In genomic region chr10:6610647-6611046, GRCh38 we compare ENCODE assay signal across 28 cellular contexts. TPM values are rescaled to one million over a fixed set of nuclear protein-coding genes. Genes with fewer than 3 reads are reported as not detected.
DNase-seq lines count a peak whose midpoint lies in the region; ATAC-seq, FAIRE-seq and TF ChIP-seq lines count a peak whose summit lies in the region.
"Had no signal": no experiment of that assay in that cellular context is flagged by ENCODE, and none has a peak within 500 bp of the region (broad histone marks: within the 10 kb centered on the region; RNA-seq: fewer than 3 reads in every experiment).

No MANE protein-coding gene starts in this region.

- POLR2A ChIA-PET in T-cell (lab: Charles Lee): interaction anchor here in 1 of 2 donors (0.5 to 0.6 kb wide), 2 partner anchors 8 to 452 kb away, joined by 3 read pairs; no protein-coding TSS in a partner anchor

- no peak for TF ChIP-seq POLR2A in H54 (IDR thresholded peaks at IDR 0.05; ENCODE audit: low read depth, low read length)

- no peaks in the 10 kb centered on the region for H3K27me3 ChIP-seq in effector memory CD4-positive, alpha-beta T cell (replicated peaks; ENCODE audit: control insufficient read depth, insufficient read depth, low read length, poor library complexity, severe bottlenecking)
- H3K27me3 ChIP-seq: pancreas, right lobe of liver had no signal

- peaks cover 11% of the 10 kb centered on the region for H3K4me1 ChIP-seq in effector memory CD4-positive, alpha-beta T cell (ENCODE audit: control insufficient read depth, insufficient read depth, low read length, poor library complexity, severe bottlenecking)
- H3K4me1 ChIP-seq: pancreas, right lobe of liver had no signal

- intact Hi-C loops in natural killer cell (cut with micrococcal nuclease): no loop called here

- H3K36me3 Mint-ChIP-seq in activated T-cell treated with anti-CD3 and anti-CD28 coated beads, Interleukin-2, amount 50 U/mL, for 24 hours (ENCODE audit: low read depth): peaks cover 44% of the 10 kb centered on the region
- peaks cover 41% of the 10 kb centered on the region for H3K36me3 Mint-ChIP-seq in activated T-cell treated with anti-CD3 and anti-CD28 coated beads, Interleukin-2, amount 50 U/mL, for 4 hours (ENCODE audit: insufficient read depth)
- H3K36me3 Mint-ChIP-seq in T-cell (peaks cover 55% of the 10 kb centered on the region), natural killer cell (peaks cover 6% of the 10 kb centered on the region)
- H3K36me3 Mint-ChIP-seq in activated naive CD8-positive, alpha-beta T cell treated with anti-CD3 and anti-CD28 coated beads for 36 hours: peaks cover 71% of the 10 kb centered on the region
- H3K36me3 Mint-ChIP-seq: IgD-negative memory B cell had no signal

- H3K4me3 Mint-ChIP-seq in activated T-cell treated with anti-CD3 and anti-CD28 coated beads, Interleukin-2, amount 50 U/mL, for 24 hours: no peak overlapping the region
- no peak overlapping the region for H3K4me3 Mint-ChIP-seq in activated T-cell treated with anti-CD3 and anti-CD28 coated beads, Interleukin-2, amount 50 U/mL, for 4 hours
- no peak overlapping the region for H3K4me3 Mint-ChIP-seq in T-cell
- no peak overlapping the region for H3K4me3 Mint-ChIP-seq in activated naive CD8-positive, alpha-beta T cell treated with anti-CD3 and anti-CD28 coated beads for 36 hours
- H3K4me3 Mint-ChIP-seq in natural killer cell: peak overlapping the region; percentile 25
- H3K4me3 Mint-ChIP-seq: IgD-negative memory B cell, naive B cell had no signal

- H3K27ac ChIP-seq in effector memory CD4-positive, alpha-beta T cell (ENCODE audit: insufficient read depth, low read length, poor library complexity, severe bottlenecking): no peak overlapping the region
- H3K27ac ChIP-seq: dorsolateral prefrontal cortex, pancreas, right lobe of liver, thoracic aorta had no signal

- H3K4me3 ChIP-seq in effector memory CD4-positive, alpha-beta T cell (ENCODE audit: insufficient read depth, low read depth, low read length, poor library complexity, severe bottlenecking): no peak overlapping the region
- H3K4me3 ChIP-seq: dorsolateral prefrontal cortex, pancreas, right lobe of liver, thoracic aorta had no signal

- H3K27me3 Mint-ChIP-seq in activated T-cell treated with anti-CD3 and anti-CD28 coated beads, Interleukin-2, amount 50 U/mL, for 24 hours: no peaks in the 10 kb centered on the region
- no peaks in the 10 kb centered on the region for H3K27me3 Mint-ChIP-seq in activated T-cell treated with anti-CD3 and anti-CD28 coated beads, Interleukin-2, amount 50 U/mL, for 4 hours (ENCODE audit: low read depth)
- H3K27me3 Mint-ChIP-seq in T-cell (no peaks in the 10 kb centered on the region), natural killer cell (ENCODE audit: low read depth in 2 of 2) (no peaks in the 10 kb centered on the region)
- no peaks in the 10 kb centered on the region for H3K27me3 Mint-ChIP-seq in activated naive CD8-positive, alpha-beta T cell treated with anti-CD3 and anti-CD28 coated beads for 36 hours

- FAIRE-seq in H54 (lab: Jason Lieb, UNC): no peak
- FAIRE-seq: frontal cortex, G401.6, pancreas had no signal

- peak overlapping the region; percentile 24 for H3K27ac Mint-ChIP-seq in activated T-cell treated with anti-CD3 and anti-CD28 coated beads, Interleukin-2, amount 50 U/mL, for 24 hours
- peak overlapping the region; percentile 59 to 86 for H3K27ac Mint-ChIP-seq in T-cell
- H3K27ac Mint-ChIP-seq in activated naive CD8-positive, alpha-beta T cell treated with anti-CD3 and anti-CD28 coated beads for 36 hours: peak overlapping the region; percentile 26
- peak overlapping the region; percentile 4 to 45 for H3K27ac Mint-ChIP-seq in natural killer cell
- H3K27ac Mint-ChIP-seq: IgD-negative memory B cell had no signal

- CTCF ChIA-PET in T-cell (lab: Charles Lee): interaction anchor here (0.7 to 1.2 kb wide), 2 partner anchors 123 to 146 kb away, joined by 3 read pairs; no protein-coding TSS in a partner anchor

- peaks cover 15% of the 10 kb centered on the region for H3K9me3 Mint-ChIP-seq in activated T-cell treated with anti-CD3 and anti-CD28 coated beads, Interleukin-2, amount 50 U/mL, for 24 hours
- H3K9me3 Mint-ChIP-seq in activated T-cell treated with anti-CD3 and anti-CD28 coated beads, Interleukin-2, amount 50 U/mL, for 4 hours: peaks cover 19% of the 10 kb centered on the region
- H3K9me3 Mint-ChIP-seq in T-cell (peaks cover 9 to 21% (median 11%) of the 10 kb centered on the region in 3 donors), natural killer cell (peaks cover 3 to 4% of the 10 kb centered on the region in 2 donors)
- H3K9me3 Mint-ChIP-seq in activated naive CD8-positive, alpha-beta T cell treated with anti-CD3 and anti-CD28 coated beads for 36 hours: peaks cover 41% of the 10 kb centered on the region

- no peak for TF ChIP-seq CTCF in natural killer cell (IDR thresholded peaks at IDR 0.05)

- H3K9me3 ChIP-seq in effector memory CD4-positive, alpha-beta T cell (ENCODE audit: control insufficient read depth, low read length): no peaks in the 10 kb centered on the region
- H3K9me3 ChIP-seq: pancreas, right lobe of liver, thoracic aorta had no signal

- no peak for ATAC-seq in activated T-cell treated with anti-CD3 and anti-CD28 coated beads, Interleukin-2, amount 50 U/mL, for 4 hours
- ATAC-seq in T-cell (replicated peaks in 1 of 4) (peak in 1 of 4 experiments; percentile 33), natural killer cell (peak in 2 of 3 donors; percentile 39 to 43)
- ATAC-seq: right lobe of liver, Right ventricle myocardium inferior had no signal

- peaks cover 84% of the 10 kb centered on the region for H3K4me1 Mint-ChIP-seq in activated T-cell treated with anti-CD3 and anti-CD28 coated beads, Interleukin-2, amount 50 U/mL, for 24 hours (ENCODE audit: low read depth)
- H3K4me1 Mint-ChIP-seq in activated T-cell treated with anti-CD3 and anti-CD28 coated beads, Interleukin-2, amount 50 U/mL, for 4 hours (ENCODE audit: low read depth): peaks cover 74% of the 10 kb centered on the region
- peaks cover 48 to 66% (median 58%) of the 10 kb centered on the region in 3 donors for H3K4me1 Mint-ChIP-seq in T-cell
- peaks cover 64% of the 10 kb centered on the region for H3K4me1 Mint-ChIP-seq in activated naive CD8-positive, alpha-beta T cell treated with anti-CD3 and anti-CD28 coated beads for 36 hours
- H3K4me1 Mint-ChIP-seq in natural killer cell: peaks cover 38% of the 10 kb centered on the region in 2 donors

- DNase-seq in activated T-cell treated with anti-CD3 and anti-CD28 coated beads, Interleukin-2, amount 50 U/mL, for 24 hours: no peak
- DNase-seq in activated T-cell treated with anti-CD3 and anti-CD28 coated beads, Interleukin-2, amount 50 U/mL, for 4 hours: no peak
- no peak for DNase-seq in T-cell
- DNase-seq in activated naive CD8-positive, alpha-beta T cell treated with anti-CD3 and anti-CD28 coated beads for 36 hours: no peak
- no peak for DNase-seq in natural killer cell
- no peak for DNase-seq in NCI-H2081 treated with DMSO at 0.1 percent for 48 hours (lab: John Stamatoyannopoulos, UW)
- DNase-seq in H54 (ENCODE audit: insufficient read length, low spot score): no peak
- DNase-seq in effector memory CD4-positive, alpha-beta T cell: no peak
- DNase-seq: activated CD4-positive, alpha-beta T cell treated with anti-CD3 and anti-CD28 coated beads, Interleukin-2, amount 50 U/mL, for 48 hours; anterior cingulate cortex; C1 segment of cervical spinal cord; caudate nucleus; DMS153; dorsolateral prefrontal cortex; erythroblast; mesenchymal stem cell; naive B cell; NCI-H1694; NCI-H748 treated with DMSO at 0.1 percent for 48 hours; pancreas; right lobe of liver; stimulated activated CD4-positive, alpha-beta T cell treated with anti-CD3 and anti-CD28 coated beads, Interleukin-15, amount 100 ng/mL, for 24 hours had no signal

- H3K36me3 ChIP-seq in effector memory CD4-positive, alpha-beta T cell (ENCODE audit: control insufficient read depth, insufficient read depth, low read length): peaks cover 14% of the 10 kb centered on the region
- H3K36me3 ChIP-seq: pancreas, right lobe of liver, thoracic aorta had no signal

RNA-seq across cellular contexts. Expression of gene PRKCQ, which starts 30.6 kb away (rescaled TPM):
- 10 to 100 TPM; 21.4 to 26.2 (median 22.3) TPM for total RNA-seq in activated T-cell treated with anti-CD3 and anti-CD28 coated beads, Interleukin-2, amount 50 U/mL, for 4 hours
- total RNA-seq in T-cell (10 to 100 TPM; 60.3 to 67.4 (median 61.6) TPM), natural killer cell (10 to 100 TPM; 46.5 to 69.5 (median 61.3) TPM)
- total RNA-seq in activated naive CD8-positive, alpha-beta T cell treated with anti-CD3 and anti-CD28 coated beads for 36 hours: 10 to 100 TPM; 44.9 to 45.9 TPM
- total RNA-seq: A673 had no signal

Comparison
In these comparisons a context has a peak if more than half of its experiments do, and no peak if none do; other contexts are left out.
1. ATAC-seq: peak in natural killer cell (2 of 3); none in activated T-cell treated with anti-CD3 and anti-CD28 coated beads, Interleukin-2, amount 50 U/mL, for 4 hours (0 of 2).
2. Peak in every context shown above with its lines, with median percentiles within 50 percentile points of each other: H3K27ac Mint-ChIP-seq.